23 cellular contexts compared by ENCODE assay signal in the genomic region with DNA sequence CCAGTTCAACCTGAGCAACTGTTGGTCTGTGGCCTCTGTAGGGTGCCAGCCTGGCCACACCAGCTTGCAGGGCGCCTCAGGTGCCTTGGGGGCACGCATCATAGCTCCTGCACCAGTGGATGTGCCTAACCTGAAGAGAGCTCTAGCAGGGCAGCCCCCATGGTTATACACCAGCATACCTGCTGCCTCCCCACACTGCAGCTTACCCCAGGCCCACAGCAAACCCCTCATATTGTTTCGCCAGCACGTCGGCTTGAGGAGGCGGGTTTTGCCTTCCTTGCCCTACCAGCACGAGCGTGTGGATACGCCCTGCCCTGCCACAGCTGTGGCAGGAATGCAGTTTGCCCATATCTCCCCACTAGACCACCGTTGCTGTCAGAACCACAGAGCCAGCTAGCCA.
"Had no signal": no experiment of that assay in that cellular context is flagged by ENCODE, and none has a peak within 500 bp of the region (broad histone marks: within the 10 kb centered on the region; RNA-seq: fewer than 3 reads in every experiment).

No MANE protein-coding gene starts in this region.

- H3K27ac ChIP-seq: left lung, pancreas, psoas muscle, right lobe of liver, skin epidermis, tibial nerve, vagina had no signal

- H3K27ac Mint-ChIP-seq: memory B cell; naive thymus-derived CD4-positive, alpha-beta T cell; natural killer cell treated with Interleukin-12 subunit alpha and Interleukin-12 subunit beta and Interleukin-15 and Interleukin-18, amount 100 ng/mL, for 72 hours; stimulated activated memory B cell treated with anti-CD40 and anti-IgM and Interleukin-4, amounts not matched to agents 10 μg/mL and 1 μg/mL and 100 μg/mL, for 72 hours; type B pancreatic cell had no signal

- FAIRE-seq: keratinocyte, pancreas had no signal

- H3K27me3 Mint-ChIP-seq: memory B cell; naive thymus-derived CD4-positive, alpha-beta T cell; natural killer cell treated with Interleukin-12 subunit alpha and Interleukin-12 subunit beta and Interleukin-15 and Interleukin-18, amount 100 ng/mL, for 72 hours; stimulated activated memory B cell treated with anti-CD40 and anti-IgM and Interleukin-4, amounts not matched to agents 10 μg/mL and 1 μg/mL and 100 μg/mL, for 72 hours; stimulated activated naive CD8-positive, alpha-beta T cell treated with anti-CD3 and anti-CD28 coated beads, Interleukin-15, amount 100 ng/mL, for 72 hours; type B pancreatic cell had no signal

- H3K36me3 Mint-ChIP-seq: memory B cell; naive thymus-derived CD4-positive, alpha-beta T cell; natural killer cell treated with Interleukin-12 subunit alpha and Interleukin-12 subunit beta and Interleukin-15 and Interleukin-18, amount 100 ng/mL, for 72 hours; stimulated activated memory B cell treated with anti-CD40 and anti-IgM and Interleukin-4, amounts not matched to agents 10 μg/mL and 1 μg/mL and 100 μg/mL, for 72 hours; type B pancreatic cell had no signal

- DNase-seq: head of caudate nucleus; hippocampal formation; midbrain; naive thymus-derived CD4-positive, alpha-beta T cell; nucleus accumbens; psoas muscle; stimulated activated CD4-positive, alpha-beta T cell treated with anti-CD3 and anti-CD28 coated beads, Interleukin-4, amount 100 ng/mL, for 24 hours; stimulated activated naive CD4-positive, alpha-beta T cell treated with Interleukin-2 at 50 U/mL for 16 hours; stimulated activated naive CD8-positive, alpha-beta T cell treated with anti-CD3 and anti-CD28 coated beads, Interleukin-15, amount 100 ng/mL, for 72 hours; substantia nigra had no signal

- H3K4me3 ChIP-seq: left lung, mucosa of descending colon, pancreas, psoas muscle, right lobe of liver, skin epidermis, tibial nerve, vagina had no signal

- ATAC-seq: left colon; left lung; mucosa of descending colon; naive thymus-derived CD4-positive, alpha-beta T cell; pancreas; psoas muscle; stimulated activated memory B cell treated with anti-CD40 and anti-IgM and Interleukin-4, amounts not matched to agents 10 μg/mL and 1 μg/mL and 100 μg/mL, for 72 hours; stimulated activated naive CD8-positive, alpha-beta T cell treated with anti-CD3 and anti-CD28 coated beads, Interleukin-15, amount 100 ng/mL, for 72 hours had no signal

- H3K4me1 ChIP-seq: left lung, pancreas, psoas muscle, right lobe of liver, tibial nerve, vagina had no signal

- H3K9me3 ChIP-seq: left lung, mucosa of descending colon, pancreas, psoas muscle, right lobe of liver, vagina had no signal

- H3K4me1 Mint-ChIP-seq: memory B cell; naive thymus-derived CD4-positive, alpha-beta T cell; stimulated activated memory B cell treated with anti-CD40 and anti-IgM and Interleukin-4, amounts not matched to agents 10 μg/mL and 1 μg/mL and 100 μg/mL, for 72 hours; stimulated activated naive CD8-positive, alpha-beta T cell treated with anti-CD3 and anti-CD28 coated beads, Interleukin-15, amount 100 ng/mL, for 72 hours had no signal

- H3K4me3 Mint-ChIP-seq: memory B cell; naive thymus-derived CD4-positive, alpha-beta T cell; natural killer cell treated with Interleukin-12 subunit alpha and Interleukin-12 subunit beta and Interleukin-15 and Interleukin-18, amount 100 ng/mL, for 72 hours; stimulated activated memory B cell treated with anti-CD40 and anti-IgM and Interleukin-4, amounts not matched to agents 10 μg/mL and 1 μg/mL and 100 μg/mL, for 72 hours; stimulated activated naive CD8-positive, alpha-beta T cell treated with anti-CD3 and anti-CD28 coated beads, Interleukin-15, amount 100 ng/mL, for 72 hours; type B pancreatic cell had no signal

- H3K27me3 ChIP-seq: left lung, pancreas, right lobe of liver, tibial nerve, vagina had no signal

- H3K9me3 Mint-ChIP-seq: type B pancreatic cell had no signal

- H3K36me3 ChIP-seq: left lung, pancreas, right lobe of liver, tibial nerve, vagina had no signal
